In genomic region chr20:53942121-53942816, GRCh38 we compare ENCODE assay signal across 9 cellular contexts.
A peak's percentile ranks its signal among the peaks of the same experiment; 100 is the strongest.
DNase-seq lines count a peak whose midpoint lies in the region; TF ChIP-seq lines count a peak whose summit lies in the region.
"Had no signal": no experiment of that assay in that cellular context is flagged by ENCODE, and none has a peak within 500 bp of the region (broad histone marks: within the 10 kb centered on the region; RNA-seq: fewer than 3 reads in every experiment).

No MANE protein-coding gene starts in this region.

- no peak overlapping the region for H3K4me2 ChIP-seq in mammary epithelial cell (ENCODE audit: insufficient read depth, low read depth, low read length)
- peak overlapping the region; percentile 84 for H3K4me2 ChIP-seq in MM.1S (ENCODE audit: low read depth, low read length)

- BruUV-seq in mammary epithelial cell (replicated peaks; lab: Mats Ljungman, UMichigan): no TSS peak

- H3K27ac ChIP-seq in mammary epithelial cell (ENCODE audit: insufficient read depth, low read depth, low read length): no peak overlapping the region
- H3K27ac ChIP-seq in breast epithelium: peak overlapping the region in 1 of 2 donors; percentile 42
- peak overlapping the region; percentile 96 for H3K27ac ChIP-seq in MM.1S (ENCODE audit: low read length)

- H3K9me2 ChIP-seq in MM.1S (replicated peaks; ENCODE audit: insufficient read depth, low read length): no peaks in the 10 kb centered on the region

- CTCF ChIA-PET in mammary epithelial cell (lab: Charles Lee; ENCODE audit: low non-redundant PET): no interaction called here

- peaks cover 28% of the 10 kb centered on the region for H3K4me1 ChIP-seq in mammary epithelial cell (ENCODE audit: insufficient read depth, low read length)
- peaks cover 0 to 11% of the 10 kb centered on the region in 2 donors for H3K4me1 ChIP-seq in breast epithelium
- H3K4me1 ChIP-seq in MM.1S (ENCODE audit: low read length): peaks cover 46% of the 10 kb centered on the region

- dilution Hi-C loops in mammary epithelial cell (cut with HindIII; ENCODE audit: low sequenced_read_pairs): loop anchor here (5.0 kb wide), 1 partner anchor 35 kb away; no protein-coding TSS in a partner anchor

- H3K79me2 ChIP-seq in mammary epithelial cell (ENCODE audit: insufficient read depth, low read length) (no peaks in the 10 kb centered on the region), MM.1S (ENCODE audit: low read length) (peaks cover 14% of the 10 kb centered on the region)

- H3K4me1 Mint-ChIP-seq in type B pancreatic cell (ENCODE audit: unreplicated experiment): peaks cover 29% of the 10 kb centered on the region

- 80% methylated on average over 12 of the region's 12 CpGs for WGBS in mammary epithelial cell (ENCODE audit: low coverage, missing lambda C conversion rate)

- H3F3A ChIP-seq in MM.1S (ENCODE audit: insufficient read depth, low read length): peaks cover 27% of the 10 kb centered on the region

- H3K27ac Mint-ChIP-seq in type B pancreatic cell: peak overlapping the region; percentile 57

- H3K4me3 Mint-ChIP-seq in type B pancreatic cell: no peak overlapping the region

- H4K20me1 ChIP-seq in mammary epithelial cell (ENCODE audit: insufficient read depth, low read length) (no peaks in the 10 kb centered on the region), MM.1S (ENCODE audit: insufficient read depth, low read length) (no peaks in the 10 kb centered on the region)

- H2AFZ ChIP-seq in mammary epithelial cell (ENCODE audit: low read depth, low read length): peak overlapping the region; percentile 59
- peak overlapping the region; percentile 75 for H2AFZ ChIP-seq in MM.1S (ENCODE audit: low read length)

- H3K9me3 Mint-ChIP-seq in type B pancreatic cell: no peaks in the 10 kb centered on the region

- H3K9me3 ChIP-seq in mammary epithelial cell (replicated peaks; ENCODE audit: insufficient read depth, low read length) (no peaks in the 10 kb centered on the region), breast epithelium (no peaks in the 10 kb centered on the region), MM.1S (replicated peaks; ENCODE audit: insufficient read depth, low read length) (no peaks in the 10 kb centered on the region)

- in situ Hi-C loops in mammary epithelial cell (cut with MboI; ENCODE audit: low sequenced_read_pairs in 2 of 2): loop anchor here in 1 of 2 donors (5.0 to 10.0 kb wide), 3 partner anchors 123 to 365 kb away; partner anchors contain the start of gene PFDN4

- H3K27me3 Mint-ChIP-seq in type B pancreatic cell: no peaks in the 10 kb centered on the region

- no peak for TF ChIP-seq POLR2A in breast epithelium (IDR thresholded peaks at IDR 0.05)

- intact Hi-C loops in mammary epithelial cell (cut with micrococcal nuclease): loop anchor here (2.0 to 10.0 kb wide), 4 partner anchors 705 to 1629 kb away; partner anchors contain the start of gene TSHZ2
- intact Hi-C loops in breast epithelium (cut with DNase I; ENCODE audit: low total_unique reads): loop anchor here (10.0 kb wide), 1 partner anchor 367 kb away; no protein-coding TSS in a partner anchor

- no peak overlapping the region for H3K9ac ChIP-seq in mammary epithelial cell (ENCODE audit: insufficient read depth, low read length)
- H3K9ac ChIP-seq in MM.1S (ENCODE audit: low read length): peak overlapping the region; percentile 75

- DNase-seq in mammary epithelial cell (no peak), breast epithelium (ENCODE audit: low spot score in 2 of 2) (no peak), MM.1S (peak; percentile 71), germinal center (ENCODE audit: low spot score) (peak; percentile 36), type B pancreatic cell (ENCODE audit: extremely low spot score, unreplicated experiment) (no peak), mesenteric fat pad (ENCODE audit: low spot score) (no peak), retina (no peak), hypothalamus (lab: John Stamatoyannopoulos, UW) (no peak)
- DNase-seq: NCI-H1694 treated with DMSO at 0.1 percent for 48 hours had no signal

- H3K36me3 ChIP-seq in mammary epithelial cell (ENCODE audit: insufficient read depth, low read length): no peaks in the 10 kb centered on the region
- no peaks in the 10 kb centered on the region for H3K36me3 ChIP-seq in breast epithelium
- no peaks in the 10 kb centered on the region for H3K36me3 ChIP-seq in MM.1S (replicated peaks; ENCODE audit: insufficient read depth, low read length)

- TF ChIP-seq CTCF in mammary epithelial cell (conservative IDR thresholded peaks at IDR 0.05 in 1 of 2, IDR thresholded peaks at IDR 0.05 in 1 of 2; ENCODE audit: extremely low read depth in 1 of 2, insufficient read depth in 1 of 2, low read depth in 1 of 2, low read length in 2 of 2) (no peak), breast epithelium (IDR thresholded peaks at IDR 0.05) (no peak), MM.1S (IDR thresholded peaks at IDR 0.05; ENCODE audit: low read length) (no peak), type B pancreatic cell (conservative IDR thresholded peaks at IDR 0.05) (no peak)

- H3K4me3 ChIP-seq in mammary epithelial cell (replicated peaks in 1 of 3; ENCODE audit: insufficient read depth in 1 of 3, low read depth in 2 of 3, low read length in 3 of 3): no peak overlapping the region
- no peak overlapping the region for H3K4me3 ChIP-seq in breast epithelium
- peak overlapping the region; percentile 42 for H3K4me3 ChIP-seq in MM.1S (ENCODE audit: low read length)

- no peaks in the 10 kb centered on the region for H3K27me3 ChIP-seq in mammary epithelial cell (ENCODE audit: insufficient read depth, low read length)
- H3K27me3 ChIP-seq in breast epithelium: no peaks in the 10 kb centered on the region
- no peaks in the 10 kb centered on the region for H3K27me3 ChIP-seq in MM.1S (replicated peaks; ENCODE audit: insufficient read depth, low read length)

- no peaks in the 10 kb centered on the region for H3K36me3 Mint-ChIP-seq in type B pancreatic cell

Comparison
In these comparisons a context has a peak if more than half of its experiments do, and no peak if none do; other contexts are left out.
1. DNase-seq: peak in MM.1S (single experiment) and germinal center (single experiment); none in mammary epithelial cell (single experiment), breast epithelium (0 of 2), type B pancreatic cell (single experiment), mesenteric fat pad (single experiment), retina (single experiment) and hypothalamus (0 of 51).